14 cellular contexts compared by ENCODE assay signal in genomic region chr6:69865126-69865525, GRCh38.
DNase-seq lines count a peak whose midpoint lies in the region; TF ChIP-seq lines count a peak whose summit lies in the region.
"Had no signal": no experiment of that assay in that cellular context is flagged by ENCODE, and none has a peak within 500 bp of the region (broad histone marks: within the 10 kb centered on the region; RNA-seq: fewer than 3 reads in every experiment).

No MANE protein-coding gene starts in this region.

- POLR2A ChIA-PET in RWPE1 (lab: Yijun Ruan, JAX; ENCODE audit: low non-redundant PET) (no interaction called here), GM10248 (lab: Yijun Ruan, JAX) (no interaction called here)

- CTCF ChIA-PET in RWPE1 (lab: Yijun Ruan, JAX) (interaction anchor here (1.5 kb wide), 1 partner anchor 9 kb away, joined by 4 read pairs; no protein-coding TSS in a partner anchor), GM10248 (lab: Yijun Ruan, JAX) (interaction anchor here (0.9 to 2.8 kb wide), 7 partner anchors 11 to 73 kb away, joined by 3 to 7 read pairs (median 4); no protein-coding TSS in a partner anchor)

- H3K4me3 ChIP-seq in fibroblast of mammary gland (ENCODE audit: control insufficient read depth, low read depth, low read length) = no peak overlapping the region
- H3K4me3 ChIP-seq: lung had no signal

- DNase-seq in GM04503 (ENCODE audit: low read depth) (peak; percentile 6), RWPE1 (ENCODE audit: low spot score) (peak; percentile 41), fibroblast of mammary gland (ENCODE audit: low read depth) (peak; percentile 73), stromal cell of bone marrow (ENCODE audit: low read depth) (peak; percentile 74), NCI-H226 (no peak), MV-4-11 (lab: John Stamatoyannopoulos, UW) (no peak), GM10248 (ENCODE audit: extremely low spot score) (no peak)
- DNase-seq: activated CD4-positive, alpha-beta T cell treated with anti-CD3 and anti-CD28 coated beads for 1 hour; GDM1; NCI-H1105 treated with DMSO at 0.1 percent for 48 hours; NCI-H774; stimulated activated CD4-positive, alpha-beta T cell treated with anti-CD3 and anti-CD28 coated beads, Interleukin-4, amount 100 ng/mL, for 4 hours had no signal

- H3K27ac ChIP-seq in RWPE1 = no peak overlapping the region
- H3K27ac ChIP-seq: HL-60 had no signal

- TF ChIP-seq CTCF in RWPE1 (conservative IDR thresholded peaks at IDR 0.05; ENCODE audit: low read depth) (no peak), fibroblast of mammary gland (conservative IDR thresholded peaks at IDR 0.05; ENCODE audit: control insufficient read depth, insufficient read depth, low read depth, low read length) (no peak), GM10248 (IDR thresholded peaks at IDR 0.05; ENCODE audit: control extremely low read depth, extremely low read depth, low read depth, missing control alignments) (no peak)

Comparison
In these comparisons a context has a peak if more than half of its experiments do, and no peak if none do; other contexts are left out.
1. DNase-seq: peak in GM04503 (single experiment), RWPE1 (single experiment), fibroblast of mammary gland (single experiment) and stromal cell of bone marrow (single experiment); none in NCI-H226 (single experiment), MV-4-11 (single experiment) and GM10248 (single experiment).